In the genomic region with DNA sequence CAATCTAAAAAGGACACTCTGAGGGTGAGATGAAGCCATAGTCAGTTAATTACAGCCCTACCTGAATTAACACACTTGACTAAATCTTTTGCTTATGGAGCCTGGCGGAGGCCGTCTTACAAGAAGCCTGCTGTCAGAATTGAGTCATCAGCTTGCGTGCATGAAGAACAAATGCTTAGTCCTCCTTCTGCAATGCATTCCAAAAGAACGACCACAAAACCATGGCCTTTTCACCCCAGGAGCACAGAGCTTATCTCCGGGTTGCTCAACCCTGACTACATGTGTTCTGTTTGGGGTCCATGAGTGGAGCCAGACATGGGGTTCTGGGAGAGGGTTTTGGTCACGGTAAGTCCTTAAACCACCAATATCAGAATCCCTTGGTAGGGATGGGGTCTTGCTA, we compare ENCODE assay signal across 11 cellular contexts.
A peak's percentile ranks its signal among the peaks of the same experiment; 100 is the strongest.
DNase-seq lines count a peak whose midpoint lies in the region; ATAC-seq, FAIRE-seq and TF ChIP-seq lines count a peak whose summit lies in the region.
"Had no signal": no experiment of that assay in that cellular context is flagged by ENCODE, and none has a peak within 500 bp of the region (broad histone marks: within the 10 kb centered on the region; RNA-seq: fewer than 3 reads in every experiment).

No MANE protein-coding gene starts in this region.

- no peak for TF ChIP-seq CTCF in astrocyte (IDR thresholded peaks at IDR 0.05; ENCODE audit: insufficient read depth, low read depth, low read length)
- no peak for TF ChIP-seq CTCF in endothelial cell (IDR thresholded peaks at IDR 0.05; ENCODE audit: unreplicated experiment)

- H3K27me3 Mint-ChIP-seq in astrocyte (ENCODE audit: low read depth, unreplicated experiment) (no peaks in the 10 kb centered on the region), endothelial cell (ENCODE audit: unreplicated experiment) (peaks cover 3% of the 10 kb centered on the region)
- no peaks in the 10 kb centered on the region for H3K27me3 Mint-ChIP-seq in activated T-cell treated with anti-CD3 and anti-CD28 coated beads, Interleukin-2, amount 50 U/mL, for 4 hours (ENCODE audit: low read depth)

- ATAC-seq in GM19372 (IDR thresholded peaks at IDR 0.05; ENCODE audit: low read depth, unreplicated experiment): peak; percentile 60
- peak; percentile 77 for ATAC-seq in HG03460 (IDR thresholded peaks at IDR 0.05; ENCODE audit: unreplicated experiment)
- no peak for ATAC-seq in activated T-cell treated with anti-CD3 and anti-CD28 coated beads, Interleukin-2, amount 50 U/mL, for 4 hours
- ATAC-seq: T-cell had no signal

- no peak overlapping the region for H2AFZ ChIP-seq in astrocyte (ENCODE audit: low read depth, low read length)

- H3K9me3 Mint-ChIP-seq in astrocyte (ENCODE audit: unreplicated experiment): no peaks in the 10 kb centered on the region
- H3K9me3 Mint-ChIP-seq in endothelial cell (ENCODE audit: unreplicated experiment): no peaks in the 10 kb centered on the region
- no peaks in the 10 kb centered on the region for H3K9me3 Mint-ChIP-seq in activated T-cell treated with anti-CD3 and anti-CD28 coated beads, Interleukin-2, amount 50 U/mL, for 4 hours
- H3K9me3 Mint-ChIP-seq: T-cell had no signal

- H3K4me3 ChIP-seq in astrocyte (ENCODE audit: insufficient read depth, low read depth, low read length) (no peak overlapping the region), skeletal muscle satellite cell (ENCODE audit: low read length) (no peak overlapping the region)
- H3K4me3 ChIP-seq: coronary artery had no signal

- no peaks in the 10 kb centered on the region for H4K20me1 ChIP-seq in astrocyte (ENCODE audit: insufficient read depth, low read length)

- H3K4me3 Mint-ChIP-seq in astrocyte (ENCODE audit: unreplicated experiment): no peak overlapping the region
- H3K4me3 Mint-ChIP-seq in endothelial cell (ENCODE audit: unreplicated experiment): no peak overlapping the region
- no peak overlapping the region for H3K4me3 Mint-ChIP-seq in activated T-cell treated with anti-CD3 and anti-CD28 coated beads, Interleukin-2, amount 50 U/mL, for 4 hours
- H3K4me3 Mint-ChIP-seq: T-cell had no signal

- no peaks in the 10 kb centered on the region for H3K79me2 ChIP-seq in astrocyte (ENCODE audit: insufficient read depth, low read length)

- peak; percentile 99 for DNase-seq in astrocyte (ENCODE audit: low read depth)
- no peak for DNase-seq in endothelial cell (ENCODE audit: low spot score)
- no peak for DNase-seq in substantia nigra (lab: John Stamatoyannopoulos, UW)
- no peak for DNase-seq in activated T-cell treated with anti-CD3 and anti-CD28 coated beads, Interleukin-2, amount 50 U/mL, for 4 hours
- no peak for DNase-seq in NCI-H345 treated with DMSO at 0.1 percent for 48 hours (lab: John Stamatoyannopoulos, UW; ENCODE audit: unreplicated experiment)
- DNase-seq: occipital lobe, T-cell had no signal

- FAIRE-seq in astrocyte (lab: Jason Lieb, UNC): peak; percentile 93

- H3K27ac ChIP-seq in astrocyte (ENCODE audit: low read depth, low read length): peak overlapping the region; percentile 82
- no peak overlapping the region for H3K27ac ChIP-seq in substantia nigra (ENCODE audit: low read depth, low read length, poor library complexity, severe bottlenecking)
- H3K27ac ChIP-seq: coronary artery had no signal

- H3K36me3 ChIP-seq in astrocyte (ENCODE audit: insufficient read depth, low read length) (no peaks in the 10 kb centered on the region), skeletal muscle satellite cell (ENCODE audit: insufficient read depth, low read length) (no peaks in the 10 kb centered on the region)

- peaks cover 18% of the 10 kb centered on the region for H3K4me1 ChIP-seq in astrocyte (ENCODE audit: insufficient read depth, low read length)
- H3K4me1 ChIP-seq in skeletal muscle satellite cell (ENCODE audit: control insufficient read depth, insufficient read depth, low read length): peaks cover 26% of the 10 kb centered on the region

- H3K9ac ChIP-seq in astrocyte (ENCODE audit: low read length): peak overlapping the region; percentile 56
- H3K9ac ChIP-seq in skeletal muscle satellite cell (ENCODE audit: low read depth, low read length): peak overlapping the region; percentile 57

- peak overlapping the region; percentile 41 for H3K4me2 ChIP-seq in astrocyte (ENCODE audit: low read length)
- peak overlapping the region; percentile 32 for H3K4me2 ChIP-seq in skeletal muscle satellite cell (ENCODE audit: low read length)

- H3K9me3 ChIP-seq in astrocyte (ENCODE audit: insufficient read depth, low read depth, low read length) (no peaks in the 10 kb centered on the region), skeletal muscle satellite cell (replicated peaks; ENCODE audit: low read length) (no peaks in the 10 kb centered on the region)

- peaks cover 36% of the 10 kb centered on the region for H3K4me1 Mint-ChIP-seq in astrocyte (ENCODE audit: low read depth, unreplicated experiment)
- peaks cover 3% of the 10 kb centered on the region for H3K4me1 Mint-ChIP-seq in endothelial cell (ENCODE audit: unreplicated experiment)
- H3K4me1 Mint-ChIP-seq in activated T-cell treated with anti-CD3 and anti-CD28 coated beads, Interleukin-2, amount 50 U/mL, for 4 hours (ENCODE audit: low read depth): peaks cover 8% of the 10 kb centered on the region

- H3K27me3 ChIP-seq in astrocyte (ENCODE audit: insufficient read depth, low read length) (no peaks in the 10 kb centered on the region), skeletal muscle satellite cell (ENCODE audit: control insufficient read depth, insufficient read depth, low read length) (no peaks in the 10 kb centered on the region)

- H3K36me3 Mint-ChIP-seq in astrocyte (ENCODE audit: low read depth, unreplicated experiment): no peaks in the 10 kb centered on the region
- H3K36me3 Mint-ChIP-seq in endothelial cell (ENCODE audit: low read depth, unreplicated experiment): no peaks in the 10 kb centered on the region
- no peaks in the 10 kb centered on the region for H3K36me3 Mint-ChIP-seq in activated T-cell treated with anti-CD3 and anti-CD28 coated beads, Interleukin-2, amount 50 U/mL, for 4 hours (ENCODE audit: insufficient read depth)

- peak overlapping the region; percentile 88 for H3K27ac Mint-ChIP-seq in astrocyte (ENCODE audit: unreplicated experiment)
- H3K27ac Mint-ChIP-seq in endothelial cell (ENCODE audit: unreplicated experiment): no peak overlapping the region
- H3K27ac Mint-ChIP-seq: T-cell had no signal

Comparison
In these comparisons a context has a peak if more than half of its experiments do, and no peak if none do; other contexts are left out.
1. ATAC-seq: peak in GM19372 (single experiment) and HG03460 (single experiment); none in activated T-cell treated with anti-CD3 and anti-CD28 coated beads, Interleukin-2, amount 50 U/mL, for 4 hours (0 of 2).